In the genomic region with DNA sequence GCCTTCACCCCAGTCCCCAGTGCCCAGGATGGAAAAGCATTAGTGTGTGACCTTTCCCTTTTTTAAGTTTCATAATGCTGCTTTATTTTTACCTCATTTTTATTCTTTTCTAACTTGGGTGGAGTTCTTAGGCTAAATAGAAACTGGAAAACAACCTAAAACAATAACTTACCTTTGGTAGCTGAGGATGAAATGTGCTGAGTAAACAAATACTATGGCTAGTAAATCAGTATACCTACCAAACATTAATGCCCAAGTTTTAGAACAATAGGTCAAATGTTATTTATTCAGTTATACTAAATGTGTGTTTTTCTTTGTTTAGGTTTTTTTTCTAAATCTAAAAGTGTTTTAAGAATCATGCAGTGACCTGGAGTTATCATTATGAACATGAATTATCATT, we compare ENCODE assay signal across 18 cellular contexts.
DNase-seq lines count a peak whose midpoint lies in the region; ATAC-seq, FAIRE-seq and TF ChIP-seq lines count a peak whose summit lies in the region.
"Had no signal": no experiment of that assay in that cellular context is flagged by ENCODE, and none has a peak within 500 bp of the region (broad histone marks: within the 10 kb centered on the region; RNA-seq: fewer than 3 reads in every experiment).

No MANE protein-coding gene starts in this region.

- no peak for FAIRE-seq in A549 (lab: Jason Lieb, UNC)
- FAIRE-seq: A204.1, G401.6, GM12891, GM19239 had no signal

- H3K36me3 ChIP-seq in IMR-90 (ENCODE audit: control insufficient read depth, insufficient read depth, low read length) (no peaks in the 10 kb centered on the region), neural cell (ENCODE audit: insufficient read depth, low read length) (no peaks in the 10 kb centered on the region), uterus (no peaks in the 10 kb centered on the region)
- H3K36me3 ChIP-seq: BLaER1 treated with 17β-estradiol and CSF1 and Interleukin-3, amounts not matched to agents 10 nM and 100 nM had no signal

- no peak overlapping the region for H3K4ac ChIP-seq in IMR-90 (ENCODE audit: low read depth, low read length)

- H3K27ac ChIP-seq in A549 (no peak overlapping the region), IMR-90 (ENCODE audit: insufficient read depth, low read length) (no peak overlapping the region), neural cell (ENCODE audit: low read length) (peak overlapping the region; percentile 16), uterus (no peak overlapping the region)
- H3K27ac ChIP-seq: BLaER1 treated with 17β-estradiol and CSF1 and Interleukin-3, amounts not matched to agents 10 nM and 100 nM had no signal

- H4K20me1 ChIP-seq in IMR-90 (ENCODE audit: insufficient read depth, low read length) (no peaks in the 10 kb centered on the region), neural cell (ENCODE audit: insufficient read depth) (no peaks in the 10 kb centered on the region)
- H4K20me1 ChIP-seq: BLaER1 treated with 17β-estradiol and CSF1 and Interleukin-3, amounts not matched to agents 10 nM and 100 nM had no signal

- no peak overlapping the region for H3K14ac ChIP-seq in IMR-90 (replicated peaks; ENCODE audit: low read depth, low read length)

- H2BK120ac ChIP-seq in IMR-90 (ENCODE audit: low read depth, low read length): no peak overlapping the region

- intact Hi-C loops in IMR-90 (cut with micrococcal nuclease): no loop called here
- intact Hi-C loops in uterus (cut with DNase I; ENCODE audit: low total_unique reads): no loop called here

- H3K56ac ChIP-seq in IMR-90 (ENCODE audit: extremely low read depth, insufficient read depth, low read length): no peak overlapping the region

- H4K5ac ChIP-seq in IMR-90 (ENCODE audit: low read depth, low read length): no peak overlapping the region

- TF ChIP-seq POLR2A in A549 (IDR thresholded peaks at IDR 0.05; ENCODE audit: low read length): no peak
- TF ChIP-seq POLR2A in IMR-90 (IDR thresholded peaks at IDR 0.05; ENCODE audit: low read depth, low read length): no peak
- TF ChIP-seq POLR2A in uterus (IDR thresholded peaks at IDR 0.05): no peak

- H3K9me1 ChIP-seq in IMR-90 (ENCODE audit: insufficient read depth, low read length): no peaks in the 10 kb centered on the region

- no peak overlapping the region for H2AK9ac ChIP-seq in IMR-90 (replicated peaks; ENCODE audit: low read depth, low read length, poor library complexity)

- H3K9me2 ChIP-seq in neural cell (ENCODE audit: insufficient read depth, low read length): no peaks in the 10 kb centered on the region

- no peak overlapping the region for H4K8ac ChIP-seq in IMR-90 (ENCODE audit: low read depth in 2 of 2, low read length in 2 of 2)

- no peak overlapping the region for H3K9ac ChIP-seq in IMR-90 (ENCODE audit: low read depth, low read length)
- H3K9ac ChIP-seq in neural cell (ENCODE audit: low read length): no peak overlapping the region
- H3K9ac ChIP-seq: BLaER1 treated with 17β-estradiol and CSF1 and Interleukin-3, amounts not matched to agents 10 nM and 100 nM had no signal

- H3K79me2 ChIP-seq in neural cell (replicated peaks; ENCODE audit: insufficient read depth, low read length): no peaks in the 10 kb centered on the region

- H3K4me3 ChIP-seq in A549 (no peak overlapping the region), IMR-90 (ENCODE audit: insufficient read depth, low read depth, low read length) (no peak overlapping the region), neural cell (ENCODE audit: low read length) (no peak overlapping the region), uterus (no peak overlapping the region)
- H3K4me3 ChIP-seq: BLaER1 treated with 17β-estradiol and CSF1 and Interleukin-3, amounts not matched to agents 10 nM and 100 nM had no signal

- H2AFZ ChIP-seq in IMR-90 (replicated peaks; ENCODE audit: low read length, poor library complexity): no peak overlapping the region
- H2AFZ ChIP-seq in neural cell (ENCODE audit: low read depth, low read length): no peak overlapping the region

- no peaks in the 10 kb centered on the region for H3K4me1 ChIP-seq in A549
- H3K4me1 ChIP-seq in IMR-90 (ENCODE audit: control insufficient read depth, insufficient read depth, low read length): no peaks in the 10 kb centered on the region
- H3K4me1 ChIP-seq in uterus: no peaks in the 10 kb centered on the region
- H3K4me1 ChIP-seq: Caco-2 had no signal

- no peak overlapping the region for H2BK15ac ChIP-seq in IMR-90 (ENCODE audit: low read depth, low read length)

- DNase-seq in A549 (ENCODE audit: low read depth in 1 of 2, low spot score in 1 of 2): no peak
- no peak for DNase-seq in IMR-90
- DNase-seq in uterus: no peak
- DNase-seq in activated CD8-positive, alpha-beta memory T cell treated with anti-CD3 and anti-CD28 coated beads, Interleukin-2, amount 50 U/mL, for 4 hours: no peak
- DNase-seq: 8988T; AML-193; Caco-2; Calu3; CD4-positive, alpha-beta T cell; CD8-positive, alpha-beta T cell; DMS79 treated with DMSO at 0.1 percent for 48 hours; GF-D8 had no signal

- in situ Hi-C loops in IMR-90 (cut with MboI; ENCODE audit: low sequenced_read_pairs): no loop called here

- no peaks in the 10 kb centered on the region for H3F3A ChIP-seq in neural cell (ENCODE audit: insufficient read depth, low read length, poor library complexity, severe bottlenecking)

- no peak for TF ChIP-seq CTCF in A549 (IDR thresholded peaks at IDR 0.05)
- no peak for TF ChIP-seq CTCF in IMR-90 (conservative IDR thresholded peaks at IDR 0.05; ENCODE audit: low read depth, low read length)
- TF ChIP-seq CTCF in neural cell (IDR thresholded peaks at IDR 0.05; ENCODE audit: poor library complexity, severe bottlenecking): no peak
- no peak for TF ChIP-seq CTCF in uterus (IDR thresholded peaks at IDR 0.05)

- ATAC-seq in A549 (no peak), IMR-90 (ENCODE audit: low read depth) (no peak)
- ATAC-seq: CD8-positive, alpha-beta T cell had no signal

- H4K91ac ChIP-seq in IMR-90 (ENCODE audit: insufficient read depth, low read depth, low read length): no peak overlapping the region

- no peak overlapping the region for H3K23ac ChIP-seq in IMR-90 (ENCODE audit: low read depth, low read length)

- CTCF ChIA-PET in A549 (lab: Yijun Ruan, JAX) (no interaction called here), IMR-90 (lab: Yijun Ruan, JAX) (no interaction called here)

- dilution Hi-C loops in IMR-90 (cut with HindIII; ENCODE audit: low sequenced_read_pairs, unreplicated experiment): no loop called here

- H3K9me3 ChIP-seq in A549 (no peaks in the 10 kb centered on the region), IMR-90 (ENCODE audit: control insufficient read depth, insufficient read depth, low read length) (no peaks in the 10 kb centered on the region), neural cell (ENCODE audit: low read length) (no peaks in the 10 kb centered on the region), uterus (no peaks in the 10 kb centered on the region)
- H3K9me3 ChIP-seq: Caco-2 had no signal

- H3K18ac ChIP-seq in IMR-90 (ENCODE audit: low read depth, low read length): no peak overlapping the region

- BruUV-seq in IMR-90 (replicated peaks; lab: Mats Ljungman, UMichigan): no TSS peak

- no peak overlapping the region for H2BK5ac ChIP-seq in IMR-90 (ENCODE audit: low read depth, low read length, poor library complexity, severe bottlenecking)

- POLR2A ChIA-PET in A549 (lab: Yijun Ruan, JAX): no interaction called here
- POLR2A ChIA-PET in IMR-90 (lab: Charles Lee; ENCODE audit: unreplicated experiment): no interaction called here

- H3K79me1 ChIP-seq in IMR-90 (ENCODE audit: low read depth in 1 of 2, low read length in 2 of 2): no peaks in the 10 kb centered on the region

- H3K27me3 ChIP-seq in IMR-90 (ENCODE audit: control insufficient read depth, insufficient read depth, low read length) (peaks cover 3% of the 10 kb centered on the region; the same call in 1 of the 2 replicates), neural cell (ENCODE audit: insufficient read depth, low read depth, low read length) (no peaks in the 10 kb centered on the region), uterus (no peaks in the 10 kb centered on the region)
- H3K27me3 ChIP-seq: BLaER1 treated with 17β-estradiol and CSF1 and Interleukin-3, amounts not matched to agents 10 nM and 100 nM had no signal

- TF ChIP-seq EP300 in A549 (IDR thresholded peaks at IDR 0.05) (no peak), neural cell (conservative IDR thresholded peaks at IDR 0.05; ENCODE audit: poor library complexity, severe bottlenecking) (no peak)

- TF ChIP-seq RAD21 in A549 (conservative IDR thresholded peaks at IDR 0.05 in 1 of 2, IDR thresholded peaks at IDR 0.05 in 1 of 2): no peak
- TF ChIP-seq RAD21 in IMR-90 (IDR thresholded peaks at IDR 0.05; ENCODE audit: low read length): no peak
- no peak for TF ChIP-seq RAD21 in neural cell (conservative IDR thresholded peaks at IDR 0.05)

- no peak overlapping the region for H2AK5ac ChIP-seq in IMR-90 (ENCODE audit: low read depth, low read length)

- H3K4me2 ChIP-seq in A549 (no peak overlapping the region), IMR-90 (ENCODE audit: low read depth, low read length) (no peak overlapping the region), neural cell (ENCODE audit: low read length) (no peak overlapping the region)
- H3K4me2 ChIP-seq: BLaER1 treated with 17β-estradiol and CSF1 and Interleukin-3, amounts not matched to agents 10 nM and 100 nM had no signal

- H2BK20ac ChIP-seq in IMR-90 (ENCODE audit: low read depth, low read length): no peak overlapping the region

TF ChIP-seq in A549, 52 proteins besides CTCF, POLR2A, EP300 and RAD21:
- TF ChIP-seq MAFK (IDR thresholded peaks at IDR 0.05; ENCODE audit: partially characterized antibody) (peak; percentile 81), RARB (CRISPR knock-in tag; IDR thresholded peaks at IDR 0.05) (no peak)

TF ChIP-seq in IMR-90, 13 proteins besides CTCF, POLR2A, EP300 and RAD21:
- TF ChIP-seq MAFK (IDR thresholded peaks at IDR 0.05; ENCODE audit: low read depth, low read length): peak; percentile 91
- no peak for TF ChIP-seq CHD1 (IDR thresholded peaks at IDR 0.05; ENCODE audit: low read depth, low read length)
TF ChIP-seq in IMR-90: peak in this region for 1.

TF ChIP-seq in neural cell, 6 proteins besides CTCF, POLR2A, EP300 and RAD21 (continues in another document):
- TF ChIP-seq MXI1 (conservative IDR thresholded peaks at IDR 0.05; ENCODE audit: poor library complexity, severe bottlenecking) (no peak), EZH2 (IDR thresholded peaks at IDR 0.05; ENCODE audit: borderline replicate concordance, insufficient read depth, low read length, poor library complexity, severe bottlenecking) (no peak), POLR2AphosphoS5 (IDR thresholded peaks at IDR 0.05) (no peak), SMC3 (conservative IDR thresholded peaks at IDR 0.05; ENCODE audit: poor library complexity) (no peak), TAF1 (IDR thresholded peaks at IDR 0.05; ENCODE audit: low read depth) (no peak)
